Comparison of ENCODE assay signal across 9 cellular contexts in genomic region chr11:66418168-66418985, GRCh38. TPM values are rescaled to one million over a fixed set of nuclear protein-coding genes. Genes with fewer than 3 reads are reported as not detected.
A peak's percentile ranks its signal among the peaks of the same experiment; 100 is the strongest.
DNase-seq lines count a peak whose midpoint lies in the region; ATAC-seq and TF ChIP-seq lines count a peak whose summit lies in the region.
"Had no signal": no experiment of that assay in that cellular context is flagged by ENCODE, and none has a peak within 500 bp of the region (broad histone marks: within the 10 kb centered on the region; RNA-seq: fewer than 3 reads in every experiment).

No MANE protein-coding gene starts in this region.

- dilution Hi-C loops in mammary epithelial cell (cut with HindIII; ENCODE audit: low sequenced_read_pairs), result loop anchor here (25.0 kb wide), 1 partner anchor 269 kb away; the partner anchor contains the start of gene RBM4B

- DNase-seq in NCI-H2081 (lab: John Stamatoyannopoulos, UW) (peak; percentile 45 to 71), NCI-H2081 treated with DMSO at 0.1 percent for 48 hours (lab: John Stamatoyannopoulos, UW) (no peak), NCI-H2171 treated with DMSO at 0.1 percent for 48 hours (lab: John Stamatoyannopoulos, UW) (peak; percentile 89), mammary epithelial cell (peak; percentile 76), iris pigment epithelial cell (ENCODE audit: low read depth) (peak; percentile 95)
- peak; percentile 45 to 53 for DNase-seq in stimulated activated CD4-positive, alpha-beta T cell treated with anti-CD3 and anti-CD28 coated beads, Interleukin-1b, Interleukin-23, amount 100 ng/mL, for 4 hours (ENCODE audit: low read depth in 2 of 2)

- no peaks in the 10 kb centered on the region for H3K9me3 ChIP-seq in mammary epithelial cell (replicated peaks; ENCODE audit: insufficient read depth, low read length)

- no peaks in the 10 kb centered on the region for H3K4me1 ChIP-seq in mammary epithelial cell (ENCODE audit: insufficient read depth, low read length)

- no peaks in the 10 kb centered on the region for H3K79me2 ChIP-seq in mammary epithelial cell (ENCODE audit: insufficient read depth, low read length)

- intact Hi-C loops in mammary epithelial cell (cut with micrococcal nuclease), result no loop called here

- no peak overlapping the region for H3K9ac ChIP-seq in mammary epithelial cell (ENCODE audit: insufficient read depth, low read length)

- CTCF ChIA-PET in mammary epithelial cell (lab: Charles Lee; ENCODE audit: low non-redundant PET), result interaction anchor here (0.6 to 1.2 kb wide), 6 partner anchors 12 to 260 kb away, joined by 3 to 14 read pairs (median 3); no protein-coding TSS in a partner anchor

- H3K27me3 ChIP-seq in mammary epithelial cell (ENCODE audit: insufficient read depth, low read length), result no peaks in the 10 kb centered on the region

- no peaks in the 10 kb centered on the region for H3K36me3 ChIP-seq in mammary epithelial cell (ENCODE audit: insufficient read depth, low read length)

- H4K20me1 ChIP-seq in mammary epithelial cell (ENCODE audit: insufficient read depth, low read length), result peaks cover 6% of the 10 kb centered on the region

- H3K4me2 ChIP-seq in mammary epithelial cell (ENCODE audit: insufficient read depth, low read depth, low read length), result no peak overlapping the region

- no peak overlapping the region for H3K4me3 ChIP-seq in WI38 (ENCODE audit: low read depth, low read length)
- no peak overlapping the region for H3K4me3 ChIP-seq in mammary epithelial cell (replicated peaks in 1 of 3; ENCODE audit: insufficient read depth in 1 of 3, low read depth in 2 of 3, low read length in 3 of 3)
- H3K4me3 ChIP-seq: skin epidermis had no signal

- ATAC-seq in HG02981 (IDR thresholded peaks at IDR 0.05; ENCODE audit: unreplicated experiment), result no peak

- no peak overlapping the region for H2AFZ ChIP-seq in mammary epithelial cell (ENCODE audit: low read depth, low read length)

- WGBS in mammary epithelial cell (ENCODE audit: low coverage, missing lambda C conversion rate), result 16% methylated on average over 12 of the region's 16 CpGs

- TF ChIP-seq CTCF in WI38 (IDR thresholded peaks at IDR 0.05; ENCODE audit: low read depth, low read length), result peak; percentile 56
- TF ChIP-seq CTCF in mammary epithelial cell (conservative IDR thresholded peaks at IDR 0.05 in 1 of 2, IDR thresholded peaks at IDR 0.05 in 1 of 2; ENCODE audit: extremely low read depth in 1 of 2, insufficient read depth in 1 of 2, low read depth in 1 of 2, low read length in 2 of 2), result peak; percentile 46 to 61

- H3K27ac ChIP-seq in mammary epithelial cell (ENCODE audit: insufficient read depth, low read depth, low read length), result no peak overlapping the region
- H3K27ac ChIP-seq: skin epidermis had no signal

- in situ Hi-C loops in mammary epithelial cell (cut with MboI; ENCODE audit: low sequenced_read_pairs in 2 of 2), result loop anchor here in 1 of 2 donors (25.0 kb wide), 1 partner anchor 269 kb away; the partner anchor contains the start of gene RBM4B

- no TSS peak for BruUV-seq in mammary epithelial cell (replicated peaks; lab: Mats Ljungman, UMichigan)

RNA-seq across cellular contexts. Expression of gene NPAS4, which starts 2.5 kb away (rescaled TPM):
- total RNA-seq in mammary epithelial cell, result under 1 TPM in 1 of 2 donors, not detected in 1; under 0.01 TPM
- polyA plus RNA-seq in mammary epithelial cell, result not detected
- polyA minus RNA-seq in mammary epithelial cell, result not detected

RNA-seq across cellular contexts. Expression of gene MRPL11, which starts 20.3 kb away (rescaled TPM):
- 10 to 100 TPM; 19.8 to 47.6 TPM for total RNA-seq in mammary epithelial cell
- 44.2 TPM for polyA plus RNA-seq in mammary epithelial cell
- 31.1 TPM for polyA minus RNA-seq in mammary epithelial cell

RNA-seq across cellular contexts. Expression of gene SLC29A2, which starts 46.8 kb away (rescaled TPM):
- 1 to 10 TPM; 3.2 to 5.9 TPM for total RNA-seq in mammary epithelial cell
- 5.2 TPM for polyA plus RNA-seq in mammary epithelial cell
- polyA minus RNA-seq in mammary epithelial cell, result 4.5 TPM

RNA-seq across cellular contexts. Expression of gene PELI3, which starts 48.3 kb away (rescaled TPM):
- total RNA-seq in mammary epithelial cell, result 1 to 10 TPM; 8.4 to 9.7 TPM
- polyA plus RNA-seq in mammary epithelial cell, result 4.6 TPM
- 6.7 TPM for polyA minus RNA-seq in mammary epithelial cell
